Comparison of ENCODE assay signal across 11 cellular contexts in genomic region chr18:45103319-45104070, GRCh38.
DNase-seq lines count a peak whose midpoint lies in the region; ATAC-seq and TF ChIP-seq lines count a peak whose summit lies in the region.
"Had no signal": no experiment of that assay in that cellular context is flagged by ENCODE, and none has a peak within 500 bp of the region (broad histone marks: within the 10 kb centered on the region; RNA-seq: fewer than 3 reads in every experiment).

No MANE protein-coding gene starts in this region.

- H3K27ac Mint-ChIP-seq in CD14-positive monocyte: peak overlapping the region; percentile 76 to 89 (median 88)

- no peaks in the 10 kb centered on the region for H3K36me3 Mint-ChIP-seq in CD14-positive monocyte

- DNase-seq in CD14-positive monocyte (ENCODE audit: low spot score): no peak
- peak; percentile 68 for DNase-seq in NOMO-1 treated with dmso at 0.1 percent for 144 hours (lab: John Stamatoyannopoulos, UW; ENCODE audit: unreplicated experiment)
- no peak for DNase-seq in Right ventricle myocardium superior
- no peak for DNase-seq in activated T-cell treated with anti-CD3 and anti-CD28 coated beads, Interleukin-2, amount 50 U/mL, for 1 hour
- no peak for DNase-seq in mesenteric fat pad (ENCODE audit: low spot score)
- no peak for DNase-seq in omental fat pad (ENCODE audit: low spot score)
- DNase-seq: activated CD4-positive, alpha-beta T cell treated with anti-CD3 and anti-CD28 coated beads, Interleukin-2, amount 50 U/mL, for 48 hours; NCI-H2081 treated with DMSO at 0.1 percent for 48 hours; stimulated activated CD4-positive, alpha-beta T cell treated with anti-CD3 and anti-CD28 coated beads, Interleukin-2, amount 100 ng/mL, for 24 hours had no signal

- H3K9me3 Mint-ChIP-seq in CD14-positive monocyte: peaks cover 0 to 7% (median 4%) of the 10 kb centered on the region in 7 donors

- ATAC-seq in GM19372 (IDR thresholded peaks at IDR 0.05; ENCODE audit: low read depth, unreplicated experiment) (peak; percentile 41), HG02981 (IDR thresholded peaks at IDR 0.05; ENCODE audit: unreplicated experiment) (peak; percentile 33), Right ventricle myocardium superior (ENCODE audit: poor library complexity) (no peak), omental fat pad (ENCODE audit: low FRiP score) (no peak)

- no peak overlapping the region for H3K4me3 Mint-ChIP-seq in CD14-positive monocyte

- H3K4me1 Mint-ChIP-seq in CD14-positive monocyte: peaks cover 60% of the 10 kb centered on the region

- TF ChIP-seq CTCF in CD14-positive monocyte (IDR thresholded peaks at IDR 0.05) (no peak), omental fat pad (IDR thresholded peaks at IDR 0.05) (no peak)

- intact Hi-C loops in CD14-positive monocyte (cut with micrococcal nuclease): loop anchor here (5.0 to 10.0 kb wide), 3 partner anchors 36 to 61 kb away; no protein-coding TSS in a partner anchor
- intact Hi-C loops in Right ventricle myocardium superior (cut with DNase I): no loop called here

- H3K27me3 Mint-ChIP-seq in CD14-positive monocyte (ENCODE audit: low read depth in 3 of 3): no peaks in the 10 kb centered on the region

Comparison
In these comparisons a context has a peak if more than half of its experiments do, and no peak if none do; other contexts are left out.
1. ATAC-seq: peak in GM19372 (single experiment) and HG02981 (single experiment); none in Right ventricle myocardium superior (single experiment) and omental fat pad (single experiment).